In the genomic region with DNA sequence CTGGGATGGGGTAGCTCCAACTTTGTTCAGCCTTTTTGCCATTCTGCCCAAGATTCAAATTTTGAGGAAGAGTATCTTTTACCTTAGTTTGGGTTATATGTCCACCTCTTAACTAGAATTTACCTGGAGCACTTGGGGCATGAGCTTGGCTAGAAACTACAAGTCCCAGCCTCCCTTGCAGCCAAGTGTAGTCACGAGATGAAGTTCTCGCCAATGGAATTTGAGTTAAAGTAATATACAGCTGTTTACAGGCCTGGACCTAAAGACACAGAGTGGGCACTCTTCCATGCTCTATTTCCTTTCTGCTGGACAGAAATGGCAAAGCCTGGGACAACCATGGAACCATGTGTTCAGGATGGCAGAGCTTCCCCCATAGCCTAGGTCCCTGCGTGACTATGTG, we compare ENCODE assay signal across 1 cellular context.
TF ChIP-seq lines count a peak whose summit lies in the region.

No MANE protein-coding gene starts in this region.

TF ChIP-seq in K562, 482 proteins besides CTCF, POLR2A, EP300 and RAD21 (continued from another document):
- TF ChIP-seq, protein P1, sequence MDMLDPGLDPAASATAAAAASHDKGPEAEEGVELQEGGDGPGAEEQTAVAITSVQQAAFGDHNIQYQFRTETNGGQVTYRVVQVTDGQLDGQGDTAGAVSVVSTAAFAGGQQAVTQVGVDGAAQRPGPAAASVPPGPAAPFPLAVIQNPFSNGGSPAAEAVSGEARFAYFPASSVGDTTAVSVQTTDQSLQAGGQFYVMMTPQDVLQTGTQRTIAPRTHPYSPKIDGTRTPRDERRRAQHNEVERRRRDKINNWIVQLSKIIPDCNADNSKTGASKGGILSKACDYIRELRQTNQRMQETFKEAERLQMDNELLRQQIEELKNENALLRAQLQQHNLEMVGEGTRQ (CRISPR knock-in tag; IDR thresholded peaks at IDR 0.05) = peak; percentile 38; the same call in 1 of the 2 replicates
- TF ChIP-seq SIX5 (IDR thresholded peaks at IDR 0.05; ENCODE audit: borderline replicate concordance in 1 of 2, insufficient read depth in 1 of 2, low read depth in 1 of 2, low read length in 2 of 2) = peak; percentile 16 to 22; a peak in 1 of 4 replicates
- no peak for TF ChIP-seq HDAC8 (tag; IDR thresholded peaks at IDR 0.05)
